Comparison of ENCODE assay signal across 8 cellular contexts in genomic region chr13:80361883-80362327, GRCh38. TPM values are rescaled to one million over a fixed set of nuclear protein-coding genes. Genes with fewer than 3 reads are reported as not detected.
DNase-seq lines count a peak whose midpoint lies in the region; ATAC-seq and TF ChIP-seq lines count a peak whose summit lies in the region.

No MANE protein-coding gene starts in this region.

- TF ChIP-seq CTCF in VCaP (conservative IDR thresholded peaks at IDR 0.05) (0 out of 2 replicates have a peak, but pooled peaks have one; percentile 8), mesothelial cell of epicardium (IDR thresholded peaks at IDR 0.05; ENCODE audit: unreplicated experiment) (no peak)

- H3K27me3 Mint-ChIP-seq in mesothelial cell of epicardium (ENCODE audit: low read depth), result no peaks in the 10 kb centered on the region

- peaks cover 39% of the 10 kb centered on the region for H3K4me1 Mint-ChIP-seq in mesothelial cell of epicardium

- in situ Hi-C loops in ACHN (cut with HindIII; ENCODE audit: low pct_ligation_motif_present, low pct_unique_long_range_greater_than_20kb, low sequenced_read_pairs), result no loop called here

- H3K27ac ChIP-seq in VCaP, result no peak overlapping the region

- H3K4me3 Mint-ChIP-seq in mesothelial cell of epicardium, result no peak overlapping the region

- no peaks in the 10 kb centered on the region for H3K36me3 Mint-ChIP-seq in mesothelial cell of epicardium

- DNase-seq in ACHN (peak; percentile 14), mesothelial cell of epicardium (ENCODE audit: low spot score in 2 of 2, unreplicated experiment in 2 of 2) (no peak), T1000 (lab: John Stamatoyannopoulos, UW) (no peak), glomerular visceral epithelial cell (ENCODE audit: extremely low spot score) (no peak)
- DNase-seq in central memory CD4-positive, alpha-beta T cell, result no peak

- H3K27ac Mint-ChIP-seq in mesothelial cell of epicardium, result peak overlapping the region; percentile 27

- ATAC-seq in GM19035 (IDR thresholded peaks at IDR 0.05; ENCODE audit: unreplicated experiment), result peak; percentile 72
- ATAC-seq in HG03432 (IDR thresholded peaks at IDR 0.05; ENCODE audit: unreplicated experiment), result peak; percentile 89

- peaks cover 4% of the 10 kb centered on the region for H3K9me3 Mint-ChIP-seq in mesothelial cell of epicardium

RNA-seq across cellular contexts. Expression of gene SPRY2, which starts 21.0 kb away (rescaled TPM):
- 57.7 to 60.8 TPM (median 59.9 TPM) in 3 replicates for total RNA-seq in mesothelial cell of epicardium
